In genomic region chr1:113109908-113110554, GRCh38 we compare ENCODE assay signal across 10 cellular contexts. TPM values are rescaled to one million over a fixed set of nuclear protein-coding genes. Genes with fewer than 3 reads are reported as not detected.
A peak's percentile ranks its signal among the peaks of the same experiment; 100 is the strongest.
DNase-seq lines count a peak whose midpoint lies in the region; ATAC-seq, FAIRE-seq and TF ChIP-seq lines count a peak whose summit lies in the region.
"Had no signal": no experiment of that assay in that cellular context is flagged by ENCODE, and none has a peak within 500 bp of the region (broad histone marks: within the 10 kb centered on the region; RNA-seq: fewer than 3 reads in every experiment).

No MANE protein-coding gene starts in this region.

- H3K9me3 ChIP-seq in HepG2 (ENCODE audit: low read length) (no peaks in the 10 kb centered on the region), transverse colon (no peaks in the 10 kb centered on the region)
- no peaks in the 10 kb centered on the region for H3K9me3 ChIP-seq in effector memory CD4-positive, alpha-beta T cell (ENCODE audit: control insufficient read depth, low read length)
- H3K9me3 ChIP-seq: upper lobe of right lung had no signal

- H3K27ac ChIP-seq in HepG2 (ENCODE audit: extremely low read length, insufficient read depth, low read length) (no peak overlapping the region), transverse colon (peak overlapping the region; percentile 11 to 28 (median 21))
- H3K27ac ChIP-seq in effector memory CD4-positive, alpha-beta T cell (ENCODE audit: insufficient read depth, low read length, poor library complexity, severe bottlenecking) = no peak overlapping the region
- H3K27ac ChIP-seq: 22Rv1, upper lobe of right lung had no signal

- no peaks in the 10 kb centered on the region for H3K27me3 ChIP-seq in HepG2 (ENCODE audit: control insufficient read depth in 1 of 2, insufficient read depth in 2 of 2, low read length in 2 of 2)
- no peaks in the 10 kb centered on the region for H3K27me3 ChIP-seq in transverse colon
- no peaks in the 10 kb centered on the region for H3K27me3 ChIP-seq in effector memory CD4-positive, alpha-beta T cell (replicated peaks; ENCODE audit: control insufficient read depth, insufficient read depth, low read length, poor library complexity, severe bottlenecking)
- H3K27me3 ChIP-seq: upper lobe of right lung had no signal

- H3K36me3 ChIP-seq in HepG2 (replicated peaks in 1 of 2; ENCODE audit: control insufficient read depth in 1 of 2, insufficient read depth in 2 of 2, low read length in 2 of 2) (peaks cover 14 to 65% of the 10 kb centered on the region in 2 experiments), transverse colon (peaks cover 0 to 86% (median 41%) of the 10 kb centered on the region in 4 donors)
- H3K36me3 ChIP-seq in effector memory CD4-positive, alpha-beta T cell (ENCODE audit: control insufficient read depth, insufficient read depth, low read length) = peaks cover 67% of the 10 kb centered on the region

- intact Hi-C loops in HepG2 (cut with micrococcal nuclease; ENCODE audit: unreplicated experiment) = no loop called here
- intact Hi-C loops in transverse colon (cut with DNase I; ENCODE audit: low total_unique reads) = no loop called here

- DNase-seq in NCI-H524 (lab: John Stamatoyannopoulos, UW) = peak; percentile 12 to 20
- DNase-seq in NCI-H524 treated with DMSO at 0.1 percent for 48 hours (lab: John Stamatoyannopoulos, UW) = no peak
- peak; percentile 97 for DNase-seq in choroid plexus epithelial cell (ENCODE audit: low read depth)
- DNase-seq in HepG2 (ENCODE audit: low spot score) = no peak
- DNase-seq in transverse colon = no peak
- no peak for DNase-seq in effector memory CD4-positive, alpha-beta T cell
- no peak for DNase-seq in AML-193 (lab: John Stamatoyannopoulos, UW)
- no peak for DNase-seq in DMS53 (lab: John Stamatoyannopoulos, UW)
- DNase-seq: upper lobe of right lung had no signal

- TF ChIP-seq POLR2A in HepG2 (IDR thresholded peaks at IDR 0.05; ENCODE audit: insufficient read depth in 1 of 2, low read depth in 2 of 2, low read length in 2 of 2) (no peak), transverse colon (IDR thresholded peaks at IDR 0.05) (no peak)

- no peak overlapping the region for H3K4me2 ChIP-seq in HepG2 (ENCODE audit: low read depth, low read length)

- no peak overlapping the region for H3K9ac ChIP-seq in HepG2 (ENCODE audit: insufficient read depth, low read depth, low read length)

- no peaks in the 10 kb centered on the region for H3K79me2 ChIP-seq in HepG2 (ENCODE audit: insufficient read depth, low read length)

- in situ Hi-C loops in HepG2 (cut with HindIII; ENCODE audit: extremely low pct_ligation_motif_present, low pct_unique_long_range_greater_than_20kb) = no loop called here
- in situ Hi-C loops in transverse colon (cut with MboI; ENCODE audit: low pct_ligation_motif_present in 1 of 4, low pct_unique_long_range_greater_than_20kb in 1 of 4, low sequenced_read_pairs in 3 of 4) = loop anchor here in 1 of 4 donors (25.0 kb wide), 1 partner anchor 577 kb away; no protein-coding TSS in a partner anchor

- CTCF ChIA-PET in HepG2 (lab: Yijun Ruan, JAX; ENCODE audit: low intra/inter-chr PET ratio, low total read pairs) = no interaction called here

- no peak for FAIRE-seq in HepG2 (lab: Jason Lieb, UNC)

- H2AFZ ChIP-seq in HepG2 (ENCODE audit: low read length) = no peak overlapping the region

- WGBS in HepG2 (ENCODE audit: low lambda C conversion rate) = over 99% methylated on average over 5 of the region's 5 CpGs
- 51 to 61% methylated on average over 5 of the region's 5 CpGs for WGBS in transverse colon (ENCODE audit: low coverage in 1 of 2), 2 donors

- ATAC-seq in HepG2 = no peak
- ATAC-seq: upper lobe of right lung had no signal

- peak; percentile 63 for TF ChIP-seq CTCF in choroid plexus epithelial cell (conservative IDR thresholded peaks at IDR 0.05; ENCODE audit: low read depth, low read length)
- TF ChIP-seq CTCF in HepG2 (CRISPR knock-in tag; IDR thresholded peaks at IDR 0.05) = no peak
- no peak for TF ChIP-seq CTCF in transverse colon (IDR thresholded peaks at IDR 0.05)

- no TSS peak for BruUV-seq in HepG2 (replicated peaks; lab: Mats Ljungman, UMichigan)

- POLR2A ChIA-PET in HepG2 (lab: Yijun Ruan, JAX) = interaction anchor here (1.0 kb wide), 1 partner anchor 33 kb away, joined by 3 read pairs; no protein-coding TSS in a partner anchor

- no peak for TF ChIP-seq EP300 in HepG2 (IDR thresholded peaks at IDR 0.05; ENCODE audit: low read depth in 2 of 2, low read length in 2 of 2)
- no peak for TF ChIP-seq EP300 in HepG2 (CRISPR knock-in tag; IDR thresholded peaks at IDR 0.05; ENCODE audit: borderline replicate concordance)
- TF ChIP-seq EP300 in transverse colon (IDR thresholded peaks at IDR 0.05; ENCODE audit: low read depth) = no peak

- H3K4me1 ChIP-seq in HepG2 (ENCODE audit: insufficient read depth, low read length) (no peaks in the 10 kb centered on the region), transverse colon (no peaks in the 10 kb centered on the region)
- no peaks in the 10 kb centered on the region for H3K4me1 ChIP-seq in effector memory CD4-positive, alpha-beta T cell (ENCODE audit: control insufficient read depth, insufficient read depth, low read length, poor library complexity, severe bottlenecking)
- H3K4me1 ChIP-seq: upper lobe of right lung had no signal

- H4K20me1 ChIP-seq in HepG2 (ENCODE audit: insufficient read depth, low read length) = no peaks in the 10 kb centered on the region

- no peak for TF ChIP-seq RAD21 in HepG2 (CRISPR knock-in tag; IDR thresholded peaks at IDR 0.05)

- H3K4me3 ChIP-seq in choroid plexus epithelial cell (ENCODE audit: low read depth, low read length) (no peak overlapping the region), HepG2 (replicated peaks in 1 of 3; ENCODE audit: insufficient read depth in 1 of 3, low read depth in 2 of 3, low read length in 3 of 3) (no peak overlapping the region), transverse colon (no peak overlapping the region)
- no peak overlapping the region for H3K4me3 ChIP-seq in effector memory CD4-positive, alpha-beta T cell (ENCODE audit: insufficient read depth, low read depth, low read length, poor library complexity, severe bottlenecking)
- H3K4me3 ChIP-seq: upper lobe of right lung had no signal

TF ChIP-seq in HepG2, 621 proteins besides CTCF, POLR2A, EP300 and RAD21:
- TF ChIP-seq SOX13 (IDR thresholded peaks at IDR 0.05) = no peak
- TF ChIP-seq SOX13 (CRISPR knock-in tag; conservative IDR thresholded peaks at IDR 0.05 in 1 of 2, IDR thresholded peaks at IDR 0.05 in 1 of 2) = no peak
- TF ChIP-seq STAG1 (CRISPR knock-in tag; IDR thresholded peaks at IDR 0.05) = peak; percentile 24

RNA-seq across cellular contexts. Expression of gene LRIG2, which starts 37.0 kb away (rescaled TPM):
- 3.3 and 8.1 TPM in 2 replicates for total RNA-seq in HepG2 (2016; rRNA removed; fragmentation: Illumina TruSeq; extraction: Trizol)
- total RNA-seq in HepG2 (2016; cell fraction: cytosol; rRNA removed; fragmentation: Illumina TruSeq; extraction: Trizol; ENCODE audit: low read depth) = 3.3 and 3.6 TPM in 2 replicates
- 4.1 and 7.4 TPM in 2 replicates for total RNA-seq in HepG2 (2016; cell fraction: insoluble cytoplasmic fraction; rRNA removed; fragmentation: Illumina TruSeq; extraction: Trizol)
- 3.8 and 4.3 TPM in 2 replicates for total RNA-seq in HepG2 (2016; cell fraction: membrane; rRNA removed; fragmentation: Illumina TruSeq; extraction: Trizol)
- 13.3 and 14.4 TPM in 2 replicates for total RNA-seq in HepG2 (2016; cell fraction: nucleus; rRNA removed; fragmentation: Illumina TruSeq; extraction: Trizol)
- 12.2 and 14.2 TPM in 2 replicates for polyA plus RNA-seq in HepG2 (2011; rRNA removed)
- polyA plus RNA-seq in HepG2 (2011; cell fraction: cytosol; rRNA removed) = 6.7 and 8.7 TPM in 2 replicates
- 16.4 and 16.6 TPM in 2 replicates for polyA plus RNA-seq in HepG2 (2011; cell fraction: nucleus; rRNA removed)
- polyA plus RNA-seq in HepG2 (2012) = 6.2 and 6.8 TPM in 2 replicates
- polyA plus RNA-seq in HepG2 (2016; cell fraction: cytosol; fragmentation: Illumina TruSeq; extraction: Trizol; ENCODE audit: low read depth) = 0.43 and 0.47 TPM in 2 replicates
- polyA plus RNA-seq in HepG2 (2016; cell fraction: insoluble cytoplasmic fraction; fragmentation: Illumina TruSeq; extraction: Trizol; ENCODE audit: low read depth) = 1.8 and 2.6 TPM in 2 replicates
- polyA plus RNA-seq in HepG2 (2016; cell fraction: membrane; fragmentation: Illumina TruSeq; extraction: Trizol; ENCODE audit: low read depth) = 0.72 and 0.82 TPM in 2 replicates
- polyA plus RNA-seq in HepG2 (2016; cell fraction: nucleus; fragmentation: Illumina TruSeq; extraction: Trizol; ENCODE audit: insufficient read depth, low read depth) = 18.2 and 20.6 TPM in 2 replicates
- polyA minus RNA-seq in HepG2 (2011; rRNA and poly(A)+ RNA removed; ENCODE audit: low replicate concordance) = 21.0 and 29.4 TPM in 2 replicates
- polyA minus RNA-seq in HepG2 (2011; cell fraction: cytosol; rRNA and poly(A)+ RNA removed) = 9.3 and 12.0 TPM in 2 replicates
- polyA minus RNA-seq in HepG2 (2011; cell fraction: nucleus; rRNA and poly(A)+ RNA removed) = 31.7 and 34.6 TPM in 2 replicates
- total RNA-seq in transverse colon = 10 to 100 TPM in 3 of 4 donors, 1 to 10 TPM in 1; 9.4 to 43.7 (median 27.2) TPM

Comparison
In these comparisons a context has a peak if more than half of its experiments do, and no peak if none do; other contexts are left out.
1. DNase-seq: peak in NCI-H524 (2 of 2) and choroid plexus epithelial cell (single experiment); none in NCI-H524 treated with DMSO at 0.1 percent for 48 hours (single experiment), HepG2 (single experiment), transverse colon (single experiment), effector memory CD4-positive, alpha-beta T cell (0 of 3), AML-193 (0 of 2) and DMS53 (single experiment).
2. H3K27ac ChIP-seq: peak in transverse colon (4 of 4); none in HepG2 (single experiment) and effector memory CD4-positive, alpha-beta T cell (single experiment).